Comparison of ENCODE assay signal across 8 cellular contexts in the genomic region with DNA sequence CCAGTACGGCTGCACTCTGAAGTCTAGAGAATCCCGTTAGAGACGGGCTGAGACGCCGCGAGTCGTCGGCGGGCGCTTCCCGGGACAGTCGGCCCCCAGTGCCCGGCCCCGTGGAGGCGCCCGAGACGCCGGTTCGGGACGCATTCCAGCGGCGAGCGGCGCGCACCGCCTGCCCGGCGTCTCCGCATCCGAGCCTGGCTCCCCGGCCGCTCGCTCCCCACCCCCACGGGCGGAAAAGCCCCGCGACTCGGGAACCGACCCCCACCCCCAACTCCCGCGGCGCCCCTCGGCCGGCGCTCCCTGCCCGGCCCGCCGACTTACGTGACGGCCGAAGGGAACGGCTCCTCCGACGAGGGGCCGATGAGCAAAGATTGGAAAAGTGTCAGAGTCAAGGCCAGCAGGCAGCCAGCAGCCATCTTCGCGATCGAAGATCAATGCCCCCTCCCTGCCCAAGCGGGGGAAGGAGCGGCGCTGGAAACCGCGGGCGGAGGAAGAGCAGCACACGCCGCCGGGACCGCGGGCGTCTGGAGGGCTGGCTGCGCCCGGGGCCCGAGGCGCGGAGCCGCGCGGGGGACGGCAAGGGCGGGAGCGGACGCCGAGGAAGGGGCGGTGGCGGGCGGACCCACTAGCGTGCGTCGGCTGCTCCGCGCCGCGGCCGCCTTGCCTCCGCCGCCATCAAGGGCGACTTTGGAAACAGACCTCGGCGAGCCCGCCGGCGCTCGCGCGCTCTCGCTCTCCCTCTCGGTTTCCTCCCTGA. TPM values are rescaled to one million over a fixed set of nuclear protein-coding genes. Genes with fewer than 3 reads are reported as not detected.
DNase-seq lines count a peak whose midpoint lies in the region; ATAC-seq and TF ChIP-seq lines count a peak whose summit lies in the region.

CACNA2D1 (minus strand) TSS at position 734 of the 757 bp plus-strand sequence.

- H3K27ac ChIP-seq in colonic mucosa: peak within 1 kb of the TSS; percentile 52
- peak within 1 kb of the TSS; percentile 82 for H3K27ac ChIP-seq in layer of hippocampus (ENCODE audit: low read depth, low read length)

- H3K4me3 ChIP-seq in colonic mucosa: peak within 1 kb of the TSS; percentile 46

- peak; percentile 42 for DNase-seq in ACHN
- peak; percentile 26 for DNase-seq in GM10248 (ENCODE audit: extremely low spot score)
- peak; percentile 56 for DNase-seq in NCI-H526 treated with DMSO at 0.1 percent for 48 hours (lab: John Stamatoyannopoulos, UW)
- DNase-seq in colonic mucosa: peak; percentile 18
- peak; percentile 24 for DNase-seq in stimulated activated CD8-positive, alpha-beta memory T cell treated with anti-CD3 and anti-CD28 coated beads, Interleukin-4, amount 100 ng/mL, for 48 hours

- peaks cover 22% of the 10 kb centered on the region for H3K27me3 ChIP-seq in colonic mucosa
- no peaks in the 10 kb centered on the region for H3K27me3 ChIP-seq in layer of hippocampus (ENCODE audit: control insufficient read depth, insufficient read depth, low read length)

- in situ Hi-C loops in ACHN (cut with HindIII; ENCODE audit: low pct_ligation_motif_present, low pct_unique_long_range_greater_than_20kb, low sequenced_read_pairs): no loop called here

- H3K4me1 ChIP-seq in colonic mucosa: no peaks in the 10 kb centered on the region

- POLR2A ChIA-PET in GM10248 (lab: Yijun Ruan, JAX): no interaction called here

- no peaks in the 10 kb centered on the region for H3K9me3 ChIP-seq in colonic mucosa

- no peaks in the 10 kb centered on the region for H3K36me3 ChIP-seq in colonic mucosa

- TF ChIP-seq CTCF in GM10248 (IDR thresholded peaks at IDR 0.05; ENCODE audit: control extremely low read depth, extremely low read depth, low read depth, missing control alignments): no peak
- TF ChIP-seq CTCF in colonic mucosa (IDR thresholded peaks at IDR 0.05): no peak

- intact Hi-C loops in colonic mucosa (cut with DNase I): no loop called here

- CTCF ChIA-PET in GM10248 (lab: Yijun Ruan, JAX): no interaction called here

- ATAC-seq in HG02840 (IDR thresholded peaks at IDR 0.05; ENCODE audit: low FRiP score, unreplicated experiment): no peak
- ATAC-seq in GM21619 (IDR thresholded peaks at IDR 0.05; ENCODE audit: unreplicated experiment): no peak

- H3K9ac ChIP-seq in colonic mucosa (ENCODE audit: low read depth in 2 of 2, low read length in 2 of 2): peak within 1 kb of the TSS in 1 of 2 donors; percentile 64

RNA-seq across cellular contexts. Expression of gene CACNA2D1, which starts in this region (rescaled TPM):
- total RNA-seq in colonic mucosa: 1 to 10 TPM; 1.4 to 9.3 TPM
